8 cellular contexts compared by ENCODE assay signal in the genomic region with DNA sequence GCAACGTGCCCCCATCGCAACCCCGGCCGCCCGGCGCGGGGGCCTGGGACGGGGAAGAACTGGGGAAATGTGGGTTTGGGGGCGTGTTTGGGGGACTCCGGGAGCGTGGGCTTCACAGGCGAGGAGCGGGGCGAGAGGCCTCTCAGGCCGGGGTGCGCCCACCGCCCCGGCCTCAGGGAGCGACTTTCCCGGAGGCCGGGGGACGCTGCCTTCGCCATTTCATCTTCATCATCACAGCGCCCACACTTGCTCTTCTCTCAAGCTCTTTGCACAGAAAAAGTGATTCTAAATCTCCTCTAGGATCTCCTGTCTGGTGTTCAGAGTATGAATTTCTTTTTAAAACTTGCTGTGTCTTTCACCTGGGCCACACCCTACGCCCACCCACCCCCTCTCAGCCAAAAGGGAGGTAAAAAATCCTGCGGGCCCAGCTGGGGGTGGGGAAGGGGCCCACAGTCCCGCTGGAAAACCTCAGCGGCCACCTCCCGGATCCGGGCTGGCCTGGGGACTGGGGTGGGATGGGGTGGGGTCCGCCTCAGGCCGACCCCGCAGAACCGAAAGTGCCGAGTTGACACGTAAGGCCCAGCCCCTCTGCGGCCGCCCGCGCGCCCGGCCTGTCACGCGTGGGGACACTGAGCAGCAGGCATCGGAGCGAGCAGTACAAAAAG. TPM values are rescaled to one million over a fixed set of nuclear protein-coding genes. Genes with fewer than 3 reads are reported as not detected.
A peak's percentile ranks its signal among the peaks of the same experiment; 100 is the strongest.
DNase-seq lines count a peak whose midpoint lies in the region; ATAC-seq and TF ChIP-seq lines count a peak whose summit lies in the region.

No MANE protein-coding gene starts in this region.

- H3K9me3 ChIP-seq in left ventricle myocardium inferior (replicated peaks), result no peaks in the 10 kb centered on the region

- H3K27me3 ChIP-seq in left ventricle myocardium inferior (ENCODE audit: low read depth), result no peaks in the 10 kb centered on the region

- TF ChIP-seq CTCF in left ventricle myocardium inferior (IDR thresholded peaks at IDR 0.05; ENCODE audit: borderline replicate concordance), result no peak

- peak; percentile 21 for DNase-seq in NCI-H2107 treated with DMSO at 0.1 percent for 48 hours (lab: John Stamatoyannopoulos, UW; ENCODE audit: unreplicated experiment)
- no peak for DNase-seq in NCI-H2107 (lab: John Stamatoyannopoulos, UW)
- peak; percentile 59 to 65 for DNase-seq in activated T-cell treated with anti-CD3 and anti-CD28 coated beads, Interleukin-2, amount 50 U/mL, for 48 hours
- no peak for DNase-seq in left ventricle myocardium inferior
- no peak for DNase-seq in skeletal muscle cell (ENCODE audit: low read depth)
- no peak for DNase-seq in sciatic nerve (ENCODE audit: low spot score)

- ATAC-seq in HG03064 (IDR thresholded peaks at IDR 0.05; ENCODE audit: low read depth, unreplicated experiment) (peak; percentile 8), sciatic nerve (no peak), GM18868 (IDR thresholded peaks at IDR 0.05; ENCODE audit: unreplicated experiment) (no peak)

- H3K27ac ChIP-seq in left ventricle myocardium inferior (replicated peaks), result peak overlapping the region; percentile 97

- peaks cover 22% of the 10 kb centered on the region for H3K36me3 ChIP-seq in left ventricle myocardium inferior

- peak overlapping the region; percentile 76 for H3K4me3 ChIP-seq in left ventricle myocardium inferior
- peak overlapping the region; percentile 75 for H3K4me3 ChIP-seq in skeletal muscle cell (ENCODE audit: low read depth, low read length)

- H3K4me1 ChIP-seq in left ventricle myocardium inferior, result peaks cover 63% of the 10 kb centered on the region

- intact Hi-C loops in left ventricle myocardium inferior (cut with micrococcal nuclease) (no loop called here), sciatic nerve (cut with DNase I) (no loop called here)

RNA-seq across cellular contexts. Expression of a gene that starts 7.4 kb away (rescaled TPM):
- total RNA-seq in left ventricle myocardium inferior, result 36.3 TPM
- total RNA-seq in sciatic nerve, result 110 TPM

RNA-seq across cellular contexts. Expression of a gene that starts 28.6 kb away (rescaled TPM):
- total RNA-seq in left ventricle myocardium inferior (not detected), sciatic nerve (0.62 TPM)

Comparison
In these comparisons a context has a peak if more than half of its experiments do, and no peak if none do; other contexts are left out.
1. DNase-seq: peak in NCI-H2107 treated with DMSO at 0.1 percent for 48 hours (single experiment) and activated T-cell treated with anti-CD3 and anti-CD28 coated beads, Interleukin-2, amount 50 U/mL, for 48 hours (2 of 2); none in NCI-H2107 (single experiment), left ventricle myocardium inferior (single experiment), skeletal muscle cell (single experiment) and sciatic nerve (single experiment).